In the genomic region with DNA sequence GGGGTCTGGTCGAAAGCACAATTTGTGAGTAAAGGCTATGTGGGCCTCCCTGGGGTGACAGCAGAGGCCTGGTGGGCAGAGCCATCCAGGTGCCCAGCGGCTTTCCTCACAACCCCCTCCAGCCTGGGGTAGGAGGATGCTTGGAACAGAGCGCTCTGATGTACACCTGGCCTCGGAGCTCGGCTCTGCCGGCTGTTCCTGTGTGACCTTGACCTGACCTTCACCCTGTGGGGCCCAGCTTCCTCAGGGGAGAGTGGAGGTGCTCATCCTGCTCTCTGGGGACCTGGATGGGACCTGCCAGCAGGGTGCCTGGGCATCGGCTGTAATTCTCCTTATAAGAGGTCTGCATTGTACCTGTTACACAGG, we compare ENCODE assay signal across 13 cellular contexts. TPM values are rescaled to one million over a fixed set of nuclear protein-coding genes. Genes with fewer than 3 reads are reported as not detected.
DNase-seq lines count a peak whose midpoint lies in the region; ATAC-seq and TF ChIP-seq lines count a peak whose summit lies in the region.
"Had no signal": no experiment of that assay in that cellular context is flagged by ENCODE, and none has a peak within 500 bp of the region (broad histone marks: within the 10 kb centered on the region; RNA-seq: fewer than 3 reads in every experiment).

No MANE protein-coding gene starts in this region.

- H3K4me3 ChIP-seq in KMS-11 (IDR thresholded peaks at IDR 0.05; ENCODE audit: insufficient read depth, low read depth, low read length) (no peak overlapping the region), smooth muscle cell (no peak overlapping the region), sigmoid colon (peak overlapping the region in 2 of 4 donors; percentile 56 to 60)

- no peak overlapping the region; the same call in 1 of the 2 replicates for H3K9ac ChIP-seq in KMS-11
- H3K9ac ChIP-seq in smooth muscle cell (ENCODE audit: low read depth), result no peak overlapping the region

- no peak for DNase-seq in activated CD8-positive, alpha-beta memory T cell treated with anti-CD3 and anti-CD28 coated beads, Interleukin-2, amount 10 ng/mL, durations not matched to agents 7 days and 5 days
- DNase-seq in activated CD8-positive, alpha-beta memory T cell treated with anti-CD3 and anti-CD28 coated beads for 24 hours, result no peak
- no peak for DNase-seq in endothelial cell (ENCODE audit: low spot score)
- no peak for DNase-seq in smooth muscle cell (lab: John Stamatoyannopoulos, UW; ENCODE audit: unreplicated experiment)
- DNase-seq in sigmoid colon, result no peak
- DNase-seq: cortex of kidney, NCI-H446 treated with DMSO at 0.1 percent for 48 hours had no signal

- CTCF ChIA-PET in activated CD8-positive, alpha-beta memory T cell treated with anti-CD3 and anti-CD28 coated beads, Interleukin-2, amount 10 ng/mL, durations not matched to agents 7 days and 5 days (lab: Charles Lee), result interaction anchor here (1.0 to 3.1 kb wide), 9 partner anchors 15 to 352 kb away, joined by 3 to 11 read pairs (median 7); a partner anchor contains a TSS

- peak; percentile 5 for ATAC-seq in activated CD8-positive, alpha-beta memory T cell treated with anti-CD3 and anti-CD28 coated beads, Interleukin-2, amount 10 ng/mL, durations not matched to agents 7 days and 5 days
- ATAC-seq in HG02840 (IDR thresholded peaks at IDR 0.05; ENCODE audit: low FRiP score, unreplicated experiment), result no peak
- ATAC-seq in GM19351 (IDR thresholded peaks at IDR 0.05; ENCODE audit: unreplicated experiment), result no peak

- H3K4me3 Mint-ChIP-seq in activated CD8-positive, alpha-beta memory T cell treated with anti-CD3 and anti-CD28 coated beads, Interleukin-2, amount 10 ng/mL, durations not matched to agents 7 days and 5 days, result no peak overlapping the region
- H3K4me3 Mint-ChIP-seq in endothelial cell (ENCODE audit: unreplicated experiment), result no peak overlapping the region

- intact Hi-C loops in sigmoid colon (cut with DNase I), result loop anchor here (1.0 kb wide), 2 partner anchors 239 to 352 kb away; no protein-coding TSS in a partner anchor

- 54% methylated on average over 7 of the region's 7 CpGs for WGBS in smooth muscle cell (ENCODE audit: low lambda C conversion rate)
- WGBS in sigmoid colon, 2 donors, result 16 to 30% methylated on average over 7 of the region's 7 CpGs

- H2AFZ ChIP-seq in KMS-11 (ENCODE audit: low read depth) (peak overlapping the region; percentile 71), smooth muscle cell (ENCODE audit: low read depth) (no peak overlapping the region)

- H3K4me1 ChIP-seq in KMS-11 (ENCODE audit: low read depth, poor library complexity, severe bottlenecking), result no peaks in the 10 kb centered on the region
- no peaks in the 10 kb centered on the region for H3K4me1 ChIP-seq in smooth muscle cell (ENCODE audit: low read depth)
- H3K4me1 ChIP-seq in sigmoid colon, result peaks cover 0 to 16% (median 12%) of the 10 kb centered on the region in 4 donors

- no peaks in the 10 kb centered on the region for H3K36me3 Mint-ChIP-seq in activated CD8-positive, alpha-beta memory T cell treated with anti-CD3 and anti-CD28 coated beads, Interleukin-2, amount 10 ng/mL, durations not matched to agents 7 days and 5 days
- H3K36me3 Mint-ChIP-seq in endothelial cell (ENCODE audit: low read depth, unreplicated experiment), result no peaks in the 10 kb centered on the region

- no peak for TF ChIP-seq POLR2A in sigmoid colon (IDR thresholded peaks at IDR 0.05)

- H3K27ac Mint-ChIP-seq in activated CD8-positive, alpha-beta memory T cell treated with anti-CD3 and anti-CD28 coated beads, Interleukin-2, amount 10 ng/mL, durations not matched to agents 7 days and 5 days, result peak overlapping the region; percentile 52
- no peak overlapping the region for H3K27ac Mint-ChIP-seq in endothelial cell (ENCODE audit: unreplicated experiment)
- H3K27ac Mint-ChIP-seq: activated T-cell treated with anti-CD3 and anti-CD28 coated beads, Interleukin-2, amount 50 U/mL, for 72 hours had no signal

- peaks cover 25% of the 10 kb centered on the region for H3K27me3 Mint-ChIP-seq in activated CD8-positive, alpha-beta memory T cell treated with anti-CD3 and anti-CD28 coated beads, Interleukin-2, amount 10 ng/mL, durations not matched to agents 7 days and 5 days
- peaks cover 19% of the 10 kb centered on the region for H3K27me3 Mint-ChIP-seq in endothelial cell (ENCODE audit: unreplicated experiment)

- H3K36me3 ChIP-seq in KMS-11 (ENCODE audit: insufficient read depth) (no peaks in the 10 kb centered on the region), smooth muscle cell (ENCODE audit: low read depth) (no peaks in the 10 kb centered on the region), sigmoid colon (no peaks in the 10 kb centered on the region)
- H3K36me3 ChIP-seq: tibial artery had no signal

- H3K27me3 ChIP-seq in KMS-11 (ENCODE audit: insufficient read depth, low read depth) (no peaks in the 10 kb centered on the region), smooth muscle cell (ENCODE audit: low read depth) (peaks cover 12% of the 10 kb centered on the region), sigmoid colon (peaks cover 4 to 14% (median 6%) of the 10 kb centered on the region in 3 donors)

- H3K79me2 ChIP-seq in KMS-11 (ENCODE audit: insufficient read depth, low read depth), result no peaks in the 10 kb centered on the region
- no peaks in the 10 kb centered on the region for H3K79me2 ChIP-seq in smooth muscle cell (ENCODE audit: low read depth)

- no peaks in the 10 kb centered on the region for H3F3A ChIP-seq in smooth muscle cell (ENCODE audit: low read depth)

- TF ChIP-seq EP300 in sigmoid colon (IDR thresholded peaks at IDR 0.05), result no peak

- H3K4me1 Mint-ChIP-seq in activated CD8-positive, alpha-beta memory T cell treated with anti-CD3 and anti-CD28 coated beads, Interleukin-2, amount 10 ng/mL, durations not matched to agents 7 days and 5 days, result peaks cover 42% of the 10 kb centered on the region
- H3K4me1 Mint-ChIP-seq in endothelial cell (ENCODE audit: unreplicated experiment), result no peaks in the 10 kb centered on the region
- H3K4me1 Mint-ChIP-seq: neural crest cell had no signal

- H4K20me1 ChIP-seq in KMS-11 (ENCODE audit: insufficient read depth) (no peaks in the 10 kb centered on the region), smooth muscle cell (ENCODE audit: low read depth) (no peaks in the 10 kb centered on the region)

- H3K4me2 ChIP-seq in KMS-11 (no peak overlapping the region), smooth muscle cell (peak overlapping the region; percentile 84)

- H3K9me3 ChIP-seq in smooth muscle cell (replicated peaks; ENCODE audit: low read depth), result no peaks in the 10 kb centered on the region
- no peaks in the 10 kb centered on the region for H3K9me3 ChIP-seq in sigmoid colon
- H3K9me3 ChIP-seq: tibial artery had no signal

- no peak overlapping the region for H3K27ac ChIP-seq in KMS-11
- H3K27ac ChIP-seq in smooth muscle cell (ENCODE audit: low read depth), result no peak overlapping the region
- H3K27ac ChIP-seq in sigmoid colon, result no peak overlapping the region
- H3K27ac ChIP-seq: tibial artery had no signal

- no peak; the same call in 1 of the 2 replicates for TF ChIP-seq CTCF in KMS-11 (conservative IDR thresholded peaks at IDR 0.05; ENCODE audit: low read depth, low read length)
- peak; percentile 52 for TF ChIP-seq CTCF in endothelial cell (IDR thresholded peaks at IDR 0.05; ENCODE audit: unreplicated experiment)
- TF ChIP-seq CTCF in smooth muscle cell (IDR thresholded peaks at IDR 0.05; ENCODE audit: borderline replicate concordance, insufficient read depth, poor library complexity, severe bottlenecking), result no peak
- peak in 1 of 4 experiments; percentile 8 for TF ChIP-seq CTCF in sigmoid colon (IDR thresholded peaks at IDR 0.05)

- no peaks in the 10 kb centered on the region for H3K9me3 Mint-ChIP-seq in activated CD8-positive, alpha-beta memory T cell treated with anti-CD3 and anti-CD28 coated beads, Interleukin-2, amount 10 ng/mL, durations not matched to agents 7 days and 5 days (ENCODE audit: low read depth)
- H3K9me3 Mint-ChIP-seq in endothelial cell (ENCODE audit: unreplicated experiment), result no peaks in the 10 kb centered on the region
- H3K9me3 Mint-ChIP-seq: activated T-cell treated with anti-CD3 and anti-CD28 coated beads, Interleukin-2, amount 50 U/mL, for 72 hours; neural crest cell had no signal

RNA-seq across cellular contexts. Expression of a gene that starts 28.9 kb away (rescaled TPM):
- total RNA-seq in activated CD8-positive, alpha-beta memory T cell treated with anti-CD3 and anti-CD28 coated beads, Interleukin-2, amount 10 ng/mL, durations not matched to agents 7 days and 5 days, result under 1 TPM; 0.38 to 0.45 TPM
- total RNA-seq in endothelial cell (ENCODE audit: unreplicated experiment), result 0.28 TPM
- total RNA-seq in smooth muscle cell, result 0.94 and 1.9 TPM in 2 replicates
- 0.70 and 1.7 TPM in 2 replicates for polyA plus RNA-seq in smooth muscle cell
- total RNA-seq in sigmoid colon, result 1 to 10 TPM; 1.8 to 6.5 (median 4.6) TPM
- 1 to 10 TPM in 1 of 3 donors, not detected in 2; 3.4 TPM for polyA plus RNA-seq in sigmoid colon

RNA-seq across cellular contexts. Expression of a gene that starts 32.5 kb away (rescaled TPM):
- 10 to 100 TPM; 38.0 to 39.7 TPM for total RNA-seq in activated CD8-positive, alpha-beta memory T cell treated with anti-CD3 and anti-CD28 coated beads, Interleukin-2, amount 10 ng/mL, durations not matched to agents 7 days and 5 days
- 3.8 TPM for total RNA-seq in endothelial cell (ENCODE audit: unreplicated experiment)
- total RNA-seq in smooth muscle cell, result 40.4 and 43.2 TPM in 2 replicates
- polyA plus RNA-seq in smooth muscle cell, result 29.1 and 35.6 TPM in 2 replicates
- total RNA-seq in sigmoid colon, result 10 to 100 TPM; 25.0 to 37.1 (median 30.9) TPM
- 1 to 10 TPM; 3.2 to 6.9 (median 6.0) TPM for polyA plus RNA-seq in sigmoid colon
